In genomic region chr5:159106193-159106568, GRCh38 we compare ENCODE assay signal across 8 cellular contexts. TPM values are rescaled to one million over a fixed set of nuclear protein-coding genes. Genes with fewer than 3 reads are reported as not detected.
DNase-seq lines count a peak whose midpoint lies in the region; ATAC-seq and TF ChIP-seq lines count a peak whose summit lies in the region.

No MANE protein-coding gene starts in this region.

- no peaks in the 10 kb centered on the region for H4K20me1 ChIP-seq in OCI-LY3 (ENCODE audit: insufficient read depth, low read length)

- H3K9me3 ChIP-seq in OCI-LY3 (ENCODE audit: insufficient read depth, low read length) (no peaks in the 10 kb centered on the region), stomach (no peaks in the 10 kb centered on the region)

- TF ChIP-seq POLR2A in stomach (IDR thresholded peaks at IDR 0.05): no peak

- TF ChIP-seq CTCF in OCI-LY3 (IDR thresholded peaks at IDR 0.05; ENCODE audit: low read depth, low read length): no peak
- no peak for TF ChIP-seq CTCF in foreskin fibroblast (IDR thresholded peaks at IDR 0.05; ENCODE audit: low read depth, low read length)
- no peak for TF ChIP-seq CTCF in stomach (IDR thresholded peaks at IDR 0.05)

- WGBS in stomach, 5 donors: 12 to 18% (median 16%) methylated on average over 16 of the region's 16 CpGs

- H3K4me3 ChIP-seq in OCI-LY3 (ENCODE audit: low read length): peak overlapping the region; percentile 83
- peak overlapping the region; percentile 34 to 38 for H3K4me3 ChIP-seq in foreskin fibroblast (ENCODE audit: low read depth in 1 of 2, low read length in 2 of 2)
- H3K4me3 ChIP-seq in stomach: peak overlapping the region; percentile 28 to 41 (median 35)

- H3K27me3 ChIP-seq in OCI-LY3 (ENCODE audit: low read depth, low read length) (no peaks in the 10 kb centered on the region), stomach (peaks cover 19 to 99% (median 55%) of the 10 kb centered on the region in 3 donors)

- ATAC-seq in Right ventricle myocardium superior (ENCODE audit: poor library complexity): peak; percentile 4

- H2AFZ ChIP-seq in OCI-LY3 (ENCODE audit: low read depth, low read length): peak overlapping the region; percentile 67; the same call in 1 of the 2 replicates

- H3K4me1 ChIP-seq in OCI-LY3 (ENCODE audit: low read length) (peaks cover 52% of the 10 kb centered on the region), stomach (peaks cover 0 to 36% (median 20%) of the 10 kb centered on the region in 4 donors)

- intact Hi-C loops in Right ventricle myocardium superior (cut with DNase I): loop anchor here (5.0 kb wide), 2 partner anchors 409 to 929 kb away; no protein-coding TSS in a partner anchor
- intact Hi-C loops in cardiac septum (cut with DNase I): loop anchor here (2.0 to 10.0 kb wide), 6 partner anchors 331 to 1281 kb away; no protein-coding TSS in a partner anchor
- intact Hi-C loops in stomach (cut with DNase I; ENCODE audit: low total_unique reads): loop anchor here (2.0 to 10.0 kb wide), 3 partner anchors 411 to 1031 kb away; no protein-coding TSS in a partner anchor

- DNase-seq in Right ventricle myocardium superior: no peak
- no peak for DNase-seq in cardiac septum (ENCODE audit: low spot score)
- DNase-seq in foreskin fibroblast: no peak
- DNase-seq in stomach: no peak
- DNase-seq in NOMO-1 treated with dmso at 0.1 percent for 144 hours (lab: John Stamatoyannopoulos, UW; ENCODE audit: unreplicated experiment): no peak
- DNase-seq in activated CD8-positive, alpha-beta memory T cell treated with anti-CD3 and anti-CD28 coated beads, Interleukin-2, amount 50 U/mL, for 4 hours: no peak
- no peak for DNase-seq in NCI-H1417 (lab: John Stamatoyannopoulos, UW)

- H3K27ac ChIP-seq in OCI-LY3 (ENCODE audit: low read length): 0 out of 2 replicates have a peak overlapping the region, but pooled peaks have one; percentile 12
- H3K27ac ChIP-seq in stomach: no peak overlapping the region

- H3K36me3 ChIP-seq in OCI-LY3 (replicated peaks; ENCODE audit: low read depth, low read length) (no peaks in the 10 kb centered on the region), stomach (no peaks in the 10 kb centered on the region)

- H3K4me2 ChIP-seq in OCI-LY3 (ENCODE audit: low read length): peak overlapping the region; percentile 81

- peak overlapping the region; percentile 83 for H3K9ac ChIP-seq in OCI-LY3 (ENCODE audit: low read length)

- TF ChIP-seq EP300 in stomach (IDR thresholded peaks at IDR 0.05): no peak

- H3K79me2 ChIP-seq in OCI-LY3 (ENCODE audit: low read length): peaks cover 31% of the 10 kb centered on the region

RNA-seq across cellular contexts. Expression of gene EBF1, which starts 6.5 kb away (rescaled TPM):
- total RNA-seq in Right ventricle myocardium superior (15.6 TPM), cardiac septum (9.8 TPM), stomach (10 to 100 TPM in 3 of 5 donors, 1 to 10 TPM in 2; 8.4 to 70.6 (median 18.0) TPM)
- polyA plus RNA-seq in stomach: 1 to 10 TPM; 1.8 to 1.9 (median 1.9) TPM
